In the genomic region with DNA sequence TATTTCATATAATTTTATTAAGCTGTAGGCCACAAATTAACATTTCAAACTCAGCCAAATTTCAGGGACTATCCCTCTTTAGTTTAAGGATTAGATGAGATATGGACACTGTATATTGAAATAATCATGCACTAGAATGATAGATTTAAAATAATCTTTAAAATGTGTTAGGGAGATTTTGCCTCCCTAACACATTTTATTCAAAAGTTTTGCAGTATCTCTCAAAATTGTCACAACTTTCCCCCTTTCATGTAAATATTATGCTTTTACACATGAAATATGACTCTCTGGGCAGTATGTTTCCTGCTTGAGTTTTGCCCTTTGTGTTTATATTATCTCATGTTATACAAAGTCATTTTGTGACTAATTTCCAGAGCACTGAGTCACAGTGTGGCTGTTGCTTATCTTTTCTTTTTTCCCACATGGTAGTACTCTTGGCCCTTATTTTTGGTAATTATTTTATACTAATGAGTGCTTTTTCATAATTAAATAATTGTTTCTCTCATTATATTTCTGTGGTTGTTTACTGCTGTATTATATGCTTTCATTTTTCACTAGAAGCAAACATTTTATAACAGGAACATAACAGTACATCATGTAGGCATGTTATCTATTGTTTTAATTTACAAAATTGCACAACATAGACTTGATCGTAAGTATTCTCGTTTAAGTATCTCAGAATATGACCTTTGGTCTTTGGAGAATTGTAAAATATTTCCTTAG, we compare ENCODE assay signal across 8 cellular contexts. TPM values are rescaled to one million over a fixed set of nuclear protein-coding genes. Genes with fewer than 3 reads are reported as not detected.
A peak's percentile ranks its signal among the peaks of the same experiment; 100 is the strongest.
DNase-seq lines count a peak whose midpoint lies in the region; ATAC-seq and TF ChIP-seq lines count a peak whose summit lies in the region.

No MANE protein-coding gene starts in this region.

- DNase-seq in AG04449 (ENCODE audit: low read depth, low spot score) = no peak
- peak; percentile 67 to 90 for DNase-seq in cardiac fibroblast (ENCODE audit: low read depth in 2 of 2)
- DNase-seq in omental fat pad (ENCODE audit: low spot score) = no peak
- DNase-seq in head of caudate nucleus = no peak
- no peak for DNase-seq in stimulated activated CD4-positive, alpha-beta T cell treated with anti-CD3 and anti-CD28 coated beads, Interleukin-15, amount 100 ng/mL, for 24 hours

- peak overlapping the region in 1 of 2 donors; percentile 47 for H3K9ac ChIP-seq in mucosa of rectum (ENCODE audit: low read depth in 1 of 2, low read length in 2 of 2)

- ATAC-seq in HG03432 (IDR thresholded peaks at IDR 0.05; ENCODE audit: unreplicated experiment) = peak; percentile 82
- no peak for ATAC-seq in omental fat pad (ENCODE audit: low FRiP score)
- ATAC-seq in GM21576 (IDR thresholded peaks at IDR 0.05; ENCODE audit: unreplicated experiment) = no peak

- TF ChIP-seq CTCF in AG04449 (IDR thresholded peaks at IDR 0.05; ENCODE audit: insufficient read depth, low read length, missing control alignments) (no peak), cardiac fibroblast (IDR thresholded peaks at IDR 0.05; ENCODE audit: low read depth, low read length) (no peak), omental fat pad (IDR thresholded peaks at IDR 0.05) (no peak)

- intact Hi-C loops in head of caudate nucleus (cut with DNase I) = no loop called here

- H3K27ac ChIP-seq in mucosa of rectum (ENCODE audit: low read depth in 2 of 2, low read length in 2 of 2) = peak overlapping the region in 1 of 2 donors; percentile 20

- no peaks in the 10 kb centered on the region for H3K36me3 ChIP-seq in mucosa of rectum (ENCODE audit: control insufficient read depth in 2 of 2, insufficient read depth in 2 of 2, low read length in 2 of 2)

- H3K4me1 ChIP-seq in mucosa of rectum (ENCODE audit: control insufficient read depth in 2 of 2, insufficient read depth in 2 of 2, low read length in 2 of 2) = no peaks in the 10 kb centered on the region

- CTCF ChIA-PET in AG04449 (lab: Yijun Ruan, JAX) = no interaction called here

- H3K4me3 ChIP-seq in AG04449 (ENCODE audit: low read depth, low read length) (peak overlapping the region; percentile 58), cardiac fibroblast (replicated peaks in 1 of 2; ENCODE audit: low read depth in 2 of 2, low read length in 2 of 2) (peak overlapping the region; percentile 58 to 68), mucosa of rectum (ENCODE audit: low read length in 2 of 2) (peak overlapping the region; percentile 39 to 75)

- POLR2A ChIA-PET in AG04449 (lab: Yijun Ruan, JAX) = no interaction called here

- no peaks in the 10 kb centered on the region for H3K27me3 ChIP-seq in mucosa of rectum (ENCODE audit: control insufficient read depth in 2 of 2, insufficient read depth in 2 of 2, low read length in 2 of 2)

- H3K9me3 ChIP-seq in mucosa of rectum (ENCODE audit: control insufficient read depth in 2 of 2, low read length in 2 of 2) = no peaks in the 10 kb centered on the region

RNA-seq across cellular contexts. Expression of gene TFPI, which starts 1.1 kb away (rescaled TPM):
- 100 to 1,000 TPM in 1 of 4 donors, 10 to 100 TPM in 3; 73.6 to 223 (median 83.3) TPM for total RNA-seq in omental fat pad

Comparison
In these comparisons a context has a peak if more than half of its experiments do, and no peak if none do; other contexts are left out.
1. DNase-seq: peak in cardiac fibroblast (2 of 2); none in AG04449 (single experiment), omental fat pad (single experiment), head of caudate nucleus (0 of 42) and stimulated activated CD4-positive, alpha-beta T cell treated with anti-CD3 and anti-CD28 coated beads, Interleukin-15, amount 100 ng/mL, for 24 hours (single experiment).
2. Peak in every context shown above with its lines, with median percentiles within 50 percentile points of each other: H3K4me3 ChIP-seq.